8 cellular contexts compared by ENCODE assay signal in genomic region chr11:102940714-102941588, GRCh38. TPM values are rescaled to one million over a fixed set of nuclear protein-coding genes. Genes with fewer than 3 reads are reported as not detected.
A peak's percentile ranks its signal among the peaks of the same experiment; 100 is the strongest.
DNase-seq lines count a peak whose midpoint lies in the region; ATAC-seq, FAIRE-seq and TF ChIP-seq lines count a peak whose summit lies in the region.

No MANE protein-coding gene starts in this region.

- 9 to 12% methylated on average over 10 of the region's 10 CpGs for WGBS in GM23248 (ENCODE audit: low coverage in 1 of 2, low lambda C conversion rate in 2 of 2, missing lambda C conversion rate in 2 of 2), 2 experiments
- WGBS in K562 (ENCODE audit: insufficient coverage, low coverage, missing lambda C conversion rate): 2% methylated on average over 10 of the region's 10 CpGs

- H3K36me3 ChIP-seq in GM23248 (ENCODE audit: low read depth): no peaks in the 10 kb centered on the region
- H3K36me3 ChIP-seq in PC-9 (ENCODE audit: low read depth): no peaks in the 10 kb centered on the region
- H3K36me3 ChIP-seq in K562 (ENCODE audit: control insufficient read depth, insufficient read depth, low read length): no peaks in the 10 kb centered on the region

- TF ChIP-seq RAD21 in K562 (CRISPR knock-in tag; conservative IDR thresholded peaks at IDR 0.05 in 1 of 2, IDR thresholded peaks at IDR 0.05 in 1 of 2): peak; percentile 55 to 66

- H3K9me2 ChIP-seq in GM23248 (ENCODE audit: insufficient read depth) (no peaks in the 10 kb centered on the region), PC-9 (ENCODE audit: insufficient read depth) (no peaks in the 10 kb centered on the region)

- H3K9me3 ChIP-seq in GM23248 (ENCODE audit: low read depth) (no peaks in the 10 kb centered on the region), PC-9 (ENCODE audit: insufficient read depth, low read depth) (no peaks in the 10 kb centered on the region), K562 (replicated peaks; ENCODE audit: control insufficient read depth, insufficient read depth, low read depth, low read length) (no peaks in the 10 kb centered on the region)

- peaks cover 3% of the 10 kb centered on the region for H3K4me1 Mint-ChIP-seq in activated CD8-positive, alpha-beta memory T cell treated with anti-CD3 and anti-CD28 coated beads, Interleukin-2, amount 10 ng/mL, durations not matched to agents 7 days and 5 days
- H3K4me1 Mint-ChIP-seq in immature natural killer cell: no peaks in the 10 kb centered on the region

- H3K27me3 Mint-ChIP-seq in activated CD8-positive, alpha-beta memory T cell treated with anti-CD3 and anti-CD28 coated beads, Interleukin-2, amount 10 ng/mL, durations not matched to agents 7 days and 5 days: peaks cover 16% of the 10 kb centered on the region
- peaks cover 0 to 3% (median 0%) of the 10 kb centered on the region in 3 donors for H3K27me3 Mint-ChIP-seq in immature natural killer cell (ENCODE audit: low read depth in 3 of 3)

- CTCF ChIA-PET in activated CD8-positive, alpha-beta memory T cell treated with anti-CD3 and anti-CD28 coated beads, Interleukin-2, amount 10 ng/mL, durations not matched to agents 7 days and 5 days (lab: Charles Lee): interaction anchor here (0.7 to 3.3 kb wide), 10 partner anchors 11 to 207 kb away, joined by 3 to 19 read pairs (median 4); no protein-coding TSS in a partner anchor
- CTCF ChIA-PET in PC-9 (lab: Charles Lee) (interaction anchor here (0.5 to 1.3 kb wide), 4 partner anchors 34 to 160 kb away, joined by 3 read pairs; no protein-coding TSS in a partner anchor), K562 (lab: Yijun Ruan, JAX; ENCODE audit: low intra/inter-chr PET ratio) (interaction anchor here (0.6 to 2.3 kb wide), 2 partner anchors 207 to 892 kb away, joined by 4 to 13 read pairs; no protein-coding TSS in a partner anchor)

- in situ Hi-C loops in GM23248 (cut with MboI): no loop called here
- in situ Hi-C loops in K562 (cut with MboI): no loop called here

- no peaks in the 10 kb centered on the region for H3F3A ChIP-seq in GM23248 (ENCODE audit: insufficient read depth)
- no peaks in the 10 kb centered on the region for H3F3A ChIP-seq in PC-9 (ENCODE audit: insufficient read depth, low read depth)

- peaks cover 3% of the 10 kb centered on the region; the same call in 1 of the 2 replicates for H3K4me1 ChIP-seq in GM23248 (ENCODE audit: insufficient read depth)
- H3K4me1 ChIP-seq in PC-9 (replicated peaks; ENCODE audit: insufficient read depth): no peaks in the 10 kb centered on the region; the same call in 1 of the 2 replicates
- no peaks in the 10 kb centered on the region for H3K4me1 ChIP-seq in K562 (replicated peaks in 1 of 2; ENCODE audit: control insufficient read depth in 2 of 2, insufficient read depth in 2 of 2, low read length in 2 of 2)

- POLR2A ChIA-PET in PC-9 (lab: Charles Lee; ENCODE audit: unreplicated experiment): interaction anchor here (0.8 kb wide), 1 partner anchor 599 kb away, joined by 6 read pairs; no protein-coding TSS in a partner anchor
- POLR2A ChIA-PET in K562 (lab: Yijun Ruan, JAX): no interaction called here

- no peaks in the 10 kb centered on the region for H3K36me3 Mint-ChIP-seq in activated CD8-positive, alpha-beta memory T cell treated with anti-CD3 and anti-CD28 coated beads, Interleukin-2, amount 10 ng/mL, durations not matched to agents 7 days and 5 days
- no peaks in the 10 kb centered on the region for H3K36me3 Mint-ChIP-seq in immature natural killer cell

- ATAC-seq in activated CD8-positive, alpha-beta memory T cell treated with anti-CD3 and anti-CD28 coated beads, Interleukin-2, amount 10 ng/mL, durations not matched to agents 7 days and 5 days: peak; percentile 78
- ATAC-seq in K562: peak; percentile 91

- BruUV-seq in PC-9 (replicated peaks; lab: Mats Ljungman, UMichigan) (no TSS peak), K562 (replicated peaks; lab: Mats Ljungman, UMichigan) (no TSS peak)

- H3K4me3 ChIP-seq in GM23248: no peak overlapping the region
- no peak overlapping the region for H3K4me3 ChIP-seq in PC-9
- no peak overlapping the region for H3K4me3 ChIP-seq in K562

- H3K4me3 Mint-ChIP-seq in activated CD8-positive, alpha-beta memory T cell treated with anti-CD3 and anti-CD28 coated beads, Interleukin-2, amount 10 ng/mL, durations not matched to agents 7 days and 5 days: no peak overlapping the region
- no peak overlapping the region for H3K4me3 Mint-ChIP-seq in immature natural killer cell

- H3K79me2 ChIP-seq in GM23248 (ENCODE audit: insufficient read depth): no peaks in the 10 kb centered on the region
- no peaks in the 10 kb centered on the region for H3K79me2 ChIP-seq in PC-9 (ENCODE audit: low read depth)
- no peaks in the 10 kb centered on the region for H3K79me2 ChIP-seq in K562 (ENCODE audit: control insufficient read depth, insufficient read depth, low read length)

- no peaks in the 10 kb centered on the region for H3K9me3 Mint-ChIP-seq in activated CD8-positive, alpha-beta memory T cell treated with anti-CD3 and anti-CD28 coated beads, Interleukin-2, amount 10 ng/mL, durations not matched to agents 7 days and 5 days (ENCODE audit: low read depth)
- H3K9me3 Mint-ChIP-seq in immature natural killer cell: no peaks in the 10 kb centered on the region

- peak; percentile 94 for TF ChIP-seq CTCF in PC-9 (conservative IDR thresholded peaks at IDR 0.05)
- TF ChIP-seq CTCF in K562 (IDR thresholded peaks at IDR 0.05 in 2 of 3, conservative IDR thresholded peaks at IDR 0.05 in 1 of 3; ENCODE audit: insufficient read depth in 2 of 3, low read depth in 1 of 3, low read length in 3 of 3): peak; percentile 58 to 72 (median 70); a peak in 5 of 6 replicates

- H4K20me1 ChIP-seq in GM23248 (ENCODE audit: insufficient read depth): no peaks in the 10 kb centered on the region
- H4K20me1 ChIP-seq in PC-9 (ENCODE audit: insufficient read depth): no peaks in the 10 kb centered on the region
- H4K20me1 ChIP-seq in K562 (replicated peaks; ENCODE audit: control insufficient read depth, insufficient read depth, low read length): no peaks in the 10 kb centered on the region

- H3K27ac ChIP-seq in GM23248: no peak overlapping the region
- H3K27ac ChIP-seq in PC-9: no peak overlapping the region
- H3K27ac ChIP-seq in K562 (ENCODE audit: extremely low read depth, low read depth, low read length): no peak overlapping the region

- intact Hi-C loops in PC-9 (cut with micrococcal nuclease; ENCODE audit: unreplicated experiment) (loop anchor here (1.0 kb wide), 4 partner anchors 67 to 208 kb away; partner anchors contain the start of gene MMP12), K562 (cut with micrococcal nuclease) (loop anchor here (1.0 to 10.0 kb wide), 2 partner anchors 136 to 208 kb away; no protein-coding TSS in a partner anchor)

- H2AFZ ChIP-seq in GM23248: peak overlapping the region; percentile 11; the same call in 1 of the 2 replicates
- H2AFZ ChIP-seq in PC-9: no peak overlapping the region
- H2AFZ ChIP-seq in K562 (ENCODE audit: low read depth, low read length): no peak overlapping the region

- peak; percentile 85 for FAIRE-seq in K562 (lab: Jason Lieb, UNC)

- no peak overlapping the region for H3K27ac Mint-ChIP-seq in activated CD8-positive, alpha-beta memory T cell treated with anti-CD3 and anti-CD28 coated beads, Interleukin-2, amount 10 ng/mL, durations not matched to agents 7 days and 5 days
- no peak overlapping the region for H3K27ac Mint-ChIP-seq in immature natural killer cell

- H3K9ac ChIP-seq in GM23248 (no peak overlapping the region), K562 (ENCODE audit: insufficient read depth in 1 of 2, low read depth in 2 of 2, low read length in 2 of 2) (no peak overlapping the region)

- DNase-seq in activated CD8-positive, alpha-beta memory T cell treated with anti-CD3 and anti-CD28 coated beads, Interleukin-2, amount 10 ng/mL, durations not matched to agents 7 days and 5 days: peak; percentile 61
- no peak for DNase-seq in activated CD8-positive, alpha-beta memory T cell treated with anti-CD3 and anti-CD28 coated beads for 24 hours
- DNase-seq in GM23248 (peak; percentile 82), KG1 (lab: John Stamatoyannopoulos, UW) (peak; percentile 75), PC-9 (peak; percentile 43 to 66), K562 (ENCODE audit: extremely low read depth in 1 of 4, low spot score in 3 of 4) (peak; percentile 44 to 63 (median 56)), immature natural killer cell (peak in 2 of 3 donors; percentile 9 to 17)
- DNase-seq in stimulated activated CD4-positive, alpha-beta T cell treated with anti-CD3 and anti-CD28 coated beads, Interleukin-2, amount 100 ng/mL, for 24 hours: peak; percentile 13 to 30

- no peaks in the 10 kb centered on the region for H3K9me1 ChIP-seq in K562 (ENCODE audit: control insufficient read depth, insufficient read depth, low read length)

- TF ChIP-seq EP300 in K562 (IDR thresholded peaks at IDR 0.05; ENCODE audit: low read length): no peak

- TF ChIP-seq POLR2A in K562 (conservative IDR thresholded peaks at IDR 0.05): no peak

- H3K4me2 ChIP-seq in GM23248 (ENCODE audit: unreplicated experiment) (peak overlapping the region; percentile 45), PC-9 (peak overlapping the region; percentile 51; the same call in 1 of the 2 replicates), K562 (ENCODE audit: insufficient read depth, low read length) (no peak overlapping the region)

- no peaks in the 10 kb centered on the region for H3K27me3 ChIP-seq in GM23248 (replicated peaks; ENCODE audit: insufficient read depth)
- H3K27me3 ChIP-seq in PC-9 (ENCODE audit: insufficient read depth, low read depth): no peaks in the 10 kb centered on the region
- H3K27me3 ChIP-seq in K562 (ENCODE audit: control insufficient read depth in 2 of 2, insufficient read depth in 2 of 2, low read length in 2 of 2): no peaks in the 10 kb centered on the region

RNA-seq across cellular contexts. Expression of gene MMP13, which starts 14.6 kb away (rescaled TPM):
- total RNA-seq in activated CD8-positive, alpha-beta memory T cell treated with anti-CD3 and anti-CD28 coated beads, Interleukin-2, amount 10 ng/mL, durations not matched to agents 7 days and 5 days: not detected
- total RNA-seq in GM23248 (2014; rRNA removed; shearing (Covaris generic)): not detected in 2 replicates
- polyA plus RNA-seq in GM23248 (2016; fragmentation: Nextera tagmentation; extraction: Ambion mirVana) (not detected in 2 replicates), K562 (2011; rRNA removed) (not detected in 2 replicates), K562 (2014; fragmentation: Illumina TruSeq; extraction: Trizol) (not detected in 2 replicates), K562 (2014; fragmentation: Nextera tagmentation; extraction: Ambion mirVana) (not detected), K562 (2014; rRNA removed) (not detected in 2 replicates), immature natural killer cell (not detected)
- total RNA-seq in PC-9 (2021) (not detected in 2 replicates), K562 (2014; rRNA removed) (not detected in 2 replicates), K562 (2014; rRNA removed; fragmentation: Illumina TruSeq; extraction: Trizol) (not detected in 2 replicates), K562 (2015; rRNA removed; fragmentation: Illumina TruSeq; extraction: Trizol) (not detected in 2 replicates), K562 (2021) (not detected in 2 replicates)
- total RNA-seq in K562 (2011; cell fraction: chromatin; rRNA removed; ENCODE audit: low replicate concordance): not detected in 2 replicates
- total RNA-seq in K562 (2011; cell fraction: nucleolus; rRNA removed): not detected in 2 replicates
- not detected in 2 replicates for total RNA-seq in K562 (2011; cell fraction: nucleoplasm; rRNA removed)
- 0.06 TPM in 1 of 2 replicates, not detected in the other for polyA plus RNA-seq in K562 (2011; cell fraction: cytosol; rRNA removed)
- not detected in 2 replicates for polyA plus RNA-seq in K562 (2011; cell fraction: nucleus; rRNA removed)
- polyA plus RNA-seq in K562 (2012): 0.06 TPM in 1 of 2 replicates, not detected in the other
- not detected in 2 replicates for polyA minus RNA-seq in K562 (2011; rRNA and poly(A)+ RNA removed)
- polyA minus RNA-seq in K562 (2011; cell fraction: cytosol; rRNA and poly(A)+ RNA removed): not detected in 2 replicates
- not detected in 2 replicates for polyA minus RNA-seq in K562 (2011; cell fraction: nucleus; rRNA and poly(A)+ RNA removed)
